In the genomic region with DNA sequence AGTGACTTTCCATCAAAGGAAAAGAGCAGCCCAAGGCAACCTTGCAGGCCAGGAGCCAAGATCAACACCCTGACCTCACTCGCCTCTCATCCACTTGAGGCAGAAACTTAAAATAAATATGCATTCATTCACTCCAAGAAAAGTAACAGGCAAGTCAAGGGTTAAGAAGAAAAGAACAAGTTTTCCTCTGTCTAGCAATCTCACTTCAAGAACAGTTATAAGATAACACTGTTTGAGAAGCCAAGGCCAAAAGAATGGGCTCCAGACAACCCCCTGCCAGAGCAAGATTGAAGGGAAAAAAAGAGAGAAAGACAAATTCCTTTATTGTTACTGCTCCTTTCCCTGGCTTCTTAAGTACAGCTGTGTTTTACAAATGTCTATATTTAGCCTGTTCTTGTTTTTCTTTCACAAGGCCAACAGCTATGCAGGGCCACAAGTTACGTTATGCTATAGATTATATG, we compare ENCODE assay signal across 18 cellular contexts. TPM values are rescaled to one million over a fixed set of nuclear protein-coding genes. Genes with fewer than 3 reads are reported as not detected.
DNase-seq lines count a peak whose midpoint lies in the region; ATAC-seq and TF ChIP-seq lines count a peak whose summit lies in the region.
"Had no signal": no experiment of that assay in that cellular context is flagged by ENCODE, and none has a peak within 500 bp of the region (broad histone marks: within the 10 kb centered on the region; RNA-seq: fewer than 3 reads in every experiment).

No MANE protein-coding gene starts in this region.

- no peaks in the 10 kb centered on the region for H3K27me3 ChIP-seq in heart left ventricle
- no peaks in the 10 kb centered on the region for H3K27me3 ChIP-seq in thyroid gland

- no peak overlapping the region for H3K4me3 ChIP-seq in heart left ventricle
- no peak overlapping the region for H3K4me3 ChIP-seq in thyroid gland (replicated peaks in 1 of 3)
- H3K4me3 ChIP-seq: A549 had no signal

- DNase-seq in heart left ventricle (no peak), Right ventricle myocardium superior (no peak), amniotic epithelial cell (ENCODE audit: low read depth) (peak; percentile 16), foreskin melanocyte (peak; percentile 76), thyroid gland (peak; percentile 14 to 16), SKM-1 treated with dmso at 0.1 percent for 144 hours (lab: John Stamatoyannopoulos, UW; ENCODE audit: unreplicated experiment) (no peak), GDM1 (lab: John Stamatoyannopoulos, UW) (no peak), RPMI8226 (no peak)
- DNase-seq: activated CD4-positive, alpha-beta T cell treated with anti-CD3 and anti-CD28 coated beads, Interleukin-2, amount 50 U/mL, for 48 hours; DMS 273 treated with DMSO at 0.1 percent for 48 hours; hypothalamus; NCI-H1694; NCI-H526 treated with DMSO at 0.1 percent for 48 hours; occipital lobe; SHP77 had no signal

- no peaks in the 10 kb centered on the region for H3K9me3 ChIP-seq in heart left ventricle
- no peaks in the 10 kb centered on the region for H3K9me3 ChIP-seq in thyroid gland
- H3K9me3 ChIP-seq: A549 had no signal

- TF ChIP-seq POLR2A in heart left ventricle (IDR thresholded peaks at IDR 0.05) (no peak), thyroid gland (IDR thresholded peaks at IDR 0.05) (no peak)

- TF ChIP-seq CTCF in heart left ventricle (IDR thresholded peaks at IDR 0.05): no peak
- no peak for TF ChIP-seq CTCF in thyroid gland (IDR thresholded peaks at IDR 0.05)

- ATAC-seq in heart left ventricle (no peak), Right ventricle myocardium superior (ENCODE audit: poor library complexity) (no peak)
- ATAC-seq: A549 had no signal

- H3K4me1 ChIP-seq in heart left ventricle (peaks cover 0 to 55% (median 29%) of the 10 kb centered on the region in 12 donors), thyroid gland (peaks cover 20 to 29% of the 10 kb centered on the region in 2 donors)

- intact Hi-C loops in heart left ventricle (cut with DNase I): loop anchor here in 8 of 10 donors (5.0 to 10.0 kb wide), 7 partner anchors 72 to 294 kb away; partner anchors contain the start of genes OXTR (in 5 of the 8) and CAV3 (in 2 of the 8)
- intact Hi-C loops in Right ventricle myocardium superior (cut with DNase I): loop anchor here (10.0 kb wide), 1 partner anchor 104 kb away; the partner anchor contains the start of gene OXTR
- intact Hi-C loops in thyroid gland (cut with DNase I): no loop called here

- WGBS in heart left ventricle, 4 donors: 21 to 39% (median 29%) methylated on average over 2 of the region's 2 CpGs
- 20 to 40% methylated on average over 2 of the region's 2 CpGs for WGBS in thyroid gland, 2 donors

- H3K27ac ChIP-seq in heart left ventricle: peak overlapping the region in 10 of 12 donors; percentile 6 to 86 (median 40)
- peak overlapping the region in 2 of 3 donors; percentile 38 to 87 for H3K27ac ChIP-seq in thyroid gland
- H3K27ac ChIP-seq: A549 had no signal

- H3K36me3 ChIP-seq in heart left ventricle (no peaks in the 10 kb centered on the region), thyroid gland (no peaks in the 10 kb centered on the region)

RNA-seq across cellular contexts. Expression of gene SSUH2, which starts 15.7 kb away (rescaled TPM):
- total RNA-seq in heart left ventricle (1 to 10 TPM in 5 of 9 donors, under 1 TPM in 3, not detected in 1; 0.68 to 5.3 (median 1.3) TPM), Right ventricle myocardium superior (1.00 TPM), thyroid gland (1 to 10 TPM in 1 of 4 donors, under 1 TPM in 2, not detected in 1; 0.11 to 1.0 (median 0.42) TPM)
- polyA plus RNA-seq in heart left ventricle: 1 to 10 TPM in 1 of 2 donors, under 1 TPM in 1; 0.33 to 2.9 TPM
- total RNA-seq: lung microvascular endothelial cell had no signal
- polyA plus RNA-seq: IgD-negative memory B cell had no signal

Comparison
In these comparisons a context has a peak if more than half of its experiments do, and no peak if none do; other contexts are left out.
1. DNase-seq: peak in amniotic epithelial cell (single experiment), foreskin melanocyte (single experiment) and thyroid gland (2 of 2); none in heart left ventricle (0 of 5), Right ventricle myocardium superior (single experiment), SKM-1 treated with dmso at 0.1 percent for 144 hours (single experiment), GDM1 (single experiment) and RPMI8226 (single experiment).